In genomic region chr19:1247747-1248453, GRCh38 we compare ENCODE assay signal across 9 cellular contexts. TPM values are rescaled to one million over a fixed set of nuclear protein-coding genes. Genes with fewer than 3 reads are reported as not detected.
DNase-seq lines count a peak whose midpoint lies in the region; ATAC-seq and FAIRE-seq lines count a peak whose summit lies in the region.
"Had no signal": no experiment of that assay in that cellular context is flagged by ENCODE, and none has a peak within 500 bp of the region (broad histone marks: within the 10 kb centered on the region; RNA-seq: fewer than 3 reads in every experiment).

No MANE protein-coding gene starts in this region.

- no peaks in the 10 kb centered on the region for H3K27me3 ChIP-seq in esophagus (ENCODE audit: control insufficient read depth in 1 of 2, insufficient read depth in 2 of 2, low read length in 2 of 2)
- no peaks in the 10 kb centered on the region for H3K27me3 ChIP-seq in naive thymus-derived CD4-positive, alpha-beta T cell (ENCODE audit: control insufficient read depth in 2 of 2, insufficient read depth in 2 of 2, low read length in 2 of 2)

- H3K4me3 Mint-ChIP-seq in activated CD8-positive, alpha-beta memory T cell treated with anti-CD3 and anti-CD28 coated beads, Interleukin-2, amount 10 ng/mL, durations not matched to agents 7 days and 5 days, result peak overlapping the region; percentile 79
- H3K4me3 Mint-ChIP-seq in naive thymus-derived CD4-positive, alpha-beta T cell, result peak overlapping the region in 7 of 10 donors; percentile 3 to 73 (median 45)

- H3K4me1 ChIP-seq in esophagus (ENCODE audit: control insufficient read depth in 2 of 2, insufficient read depth in 2 of 2, low read length in 1 of 2), result peaks cover 3 to 21% of the 10 kb centered on the region in 2 donors
- H3K4me1 ChIP-seq in naive thymus-derived CD4-positive, alpha-beta T cell (ENCODE audit: control insufficient read depth in 2 of 2, insufficient read depth in 2 of 2, low read length in 2 of 2), result peaks cover 13 to 17% of the 10 kb centered on the region in 2 donors

- H3K9me3 ChIP-seq in esophagus (ENCODE audit: control insufficient read depth in 2 of 2, insufficient read depth in 1 of 2, low read depth in 1 of 2, low read length in 1 of 2), result no peaks in the 10 kb centered on the region
- no peaks in the 10 kb centered on the region for H3K9me3 ChIP-seq in naive thymus-derived CD4-positive, alpha-beta T cell (ENCODE audit: control insufficient read depth in 2 of 3, low read length in 3 of 3)

- intact Hi-C loops in naive thymus-derived CD4-positive, alpha-beta T cell (cut with micrococcal nuclease), result loop anchor here (2.0 to 10.0 kb wide), 7 partner anchors 157 to 583 kb away; partner anchors contain the start of genes DAZAP1 (in 1 of the 2), GAMT (in 1 of the 2), PCSK4 (in 1 of the 2) and PTBP1 (in 1 of the 2)

- FAIRE-seq in urothelium cell line (lab: Jason Lieb, UNC), result no peak
- FAIRE-seq: frontal cortex had no signal

- peaks cover 12% of the 10 kb centered on the region for H3K4me1 Mint-ChIP-seq in activated CD8-positive, alpha-beta memory T cell treated with anti-CD3 and anti-CD28 coated beads, Interleukin-2, amount 10 ng/mL, durations not matched to agents 7 days and 5 days
- H3K4me1 Mint-ChIP-seq in naive thymus-derived CD4-positive, alpha-beta T cell, result peaks cover 0 to 13% (median 9%) of the 10 kb centered on the region in 7 donors

- CTCF ChIA-PET in activated CD8-positive, alpha-beta memory T cell treated with anti-CD3 and anti-CD28 coated beads, Interleukin-2, amount 10 ng/mL, durations not matched to agents 7 days and 5 days (lab: Charles Lee), result interaction anchor here (10.1 kb wide), 1 partner anchor 13 kb away, joined by 723 read pairs; the partner anchor contains the start of gene CIRBP
- CTCF ChIA-PET in naive thymus-derived CD4-positive, alpha-beta T cell (lab: Charles Lee), result no interaction called here

- H3K9me3 Mint-ChIP-seq in activated CD8-positive, alpha-beta memory T cell treated with anti-CD3 and anti-CD28 coated beads, Interleukin-2, amount 10 ng/mL, durations not matched to agents 7 days and 5 days (ENCODE audit: low read depth), result no peaks in the 10 kb centered on the region
- H3K9me3 Mint-ChIP-seq in naive thymus-derived CD4-positive, alpha-beta T cell, result peaks cover 0 to 3% (median 0%) of the 10 kb centered on the region in 11 donors

- peak; percentile 10 for ATAC-seq in activated CD8-positive, alpha-beta memory T cell treated with anti-CD3 and anti-CD28 coated beads, Interleukin-2, amount 10 ng/mL, durations not matched to agents 7 days and 5 days
- ATAC-seq in naive thymus-derived CD4-positive, alpha-beta T cell, result peak; percentile 1

- H3K36me3 ChIP-seq in esophagus (ENCODE audit: control insufficient read depth in 2 of 2, insufficient read depth in 2 of 2, low read length in 1 of 2), result peaks cover 0 to 4% of the 10 kb centered on the region in 2 donors
- H3K36me3 ChIP-seq in naive thymus-derived CD4-positive, alpha-beta T cell (ENCODE audit: control insufficient read depth in 2 of 3, insufficient read depth in 3 of 3, low read length in 3 of 3), result peaks cover 0 to 11% (median 0%) of the 10 kb centered on the region in 3 experiments

- DNase-seq in NCI-H748 (lab: John Stamatoyannopoulos, UW; ENCODE audit: unreplicated experiment), result peak; percentile 57
- DNase-seq in NCI-H748 treated with DMSO at 0.1 percent for 48 hours (lab: John Stamatoyannopoulos, UW), result no peak
- peak; percentile 89 for DNase-seq in M059J (ENCODE audit: low read depth)
- DNase-seq in activated CD8-positive, alpha-beta memory T cell treated with anti-CD3 and anti-CD28 coated beads, Interleukin-2, amount 10 ng/mL, durations not matched to agents 7 days and 5 days, result peak; percentile 88
- peak; percentile 43 to 85 (median 61) for DNase-seq in naive thymus-derived CD4-positive, alpha-beta T cell
- peak; percentile 46 for DNase-seq in urothelium cell line (ENCODE audit: low spot score)
- no peak for DNase-seq in NCI-H2029 treated with DMSO at 0.1 percent for 48 hours (lab: John Stamatoyannopoulos, UW)

- H3K36me3 Mint-ChIP-seq in activated CD8-positive, alpha-beta memory T cell treated with anti-CD3 and anti-CD28 coated beads, Interleukin-2, amount 10 ng/mL, durations not matched to agents 7 days and 5 days, result peaks cover 12% of the 10 kb centered on the region
- H3K36me3 Mint-ChIP-seq in naive thymus-derived CD4-positive, alpha-beta T cell, result peaks cover 0 to 9% (median 0%) of the 10 kb centered on the region in 5 donors

- H3K27ac ChIP-seq in esophagus (ENCODE audit: low read depth in 2 of 2, low read length in 1 of 2), result peak overlapping the region; percentile 98 to 99
- peak overlapping the region; percentile 79 for H3K27ac ChIP-seq in naive thymus-derived CD4-positive, alpha-beta T cell (ENCODE audit: low read depth, low read length)

- peak overlapping the region; percentile 70 for H3K27ac Mint-ChIP-seq in activated CD8-positive, alpha-beta memory T cell treated with anti-CD3 and anti-CD28 coated beads, Interleukin-2, amount 10 ng/mL, durations not matched to agents 7 days and 5 days
- peak overlapping the region in 3 of 9 donors; percentile 17 to 65 (median 25) for H3K27ac Mint-ChIP-seq in naive thymus-derived CD4-positive, alpha-beta T cell

- H3K27me3 Mint-ChIP-seq in activated CD8-positive, alpha-beta memory T cell treated with anti-CD3 and anti-CD28 coated beads, Interleukin-2, amount 10 ng/mL, durations not matched to agents 7 days and 5 days, result no peaks in the 10 kb centered on the region
- no peaks in the 10 kb centered on the region for H3K27me3 Mint-ChIP-seq in naive thymus-derived CD4-positive, alpha-beta T cell

- H3K4me3 ChIP-seq in esophagus (ENCODE audit: low read depth in 1 of 2, low read length in 2 of 2), result peak overlapping the region; percentile 49 to 86
- H3K4me3 ChIP-seq in naive thymus-derived CD4-positive, alpha-beta T cell (ENCODE audit: low read length), result peak overlapping the region; percentile 64

- POLR2A ChIA-PET in naive thymus-derived CD4-positive, alpha-beta T cell (lab: Charles Lee), result interaction anchor here (7.7 kb wide), 1 partner anchor 15 kb away, joined by 366 read pairs; the partner anchor contains the start of gene CIRBP

- 16 to 22% methylated on average over 25 to 35 of the region's 35 CpGs for WGBS in esophagus, 2 donors

RNA-seq across cellular contexts. Expression of gene MIDN, which starts 0.5 kb away (rescaled TPM):
- total RNA-seq in M059J (2014; rRNA removed; shearing (Covaris generic)), result 4.5 and 11.0 TPM in 2 replicates
- total RNA-seq in activated CD8-positive, alpha-beta memory T cell treated with anti-CD3 and anti-CD28 coated beads, Interleukin-2, amount 10 ng/mL, durations not matched to agents 7 days and 5 days, result 10 to 100 TPM; 73.3 to 88.6 TPM
- 10 to 100 TPM; 36.4 to 38.7 TPM for polyA plus RNA-seq in esophagus
- 100 to 1,000 TPM in 2 of 5 experiments, 10 to 100 TPM in 3; 22.6 to 310 (median 78.1) TPM for total RNA-seq in naive thymus-derived CD4-positive, alpha-beta T cell
- 1 to 10 TPM; 1.4 to 3.6 TPM for polyA plus RNA-seq in naive thymus-derived CD4-positive, alpha-beta T cell

RNA-seq across cellular contexts. Expression of gene ATP5F1D, which starts 6.3 kb away (rescaled TPM):
- 45.0 and 69.8 TPM in 2 replicates for total RNA-seq in M059J (2014; rRNA removed; shearing (Covaris generic))
- total RNA-seq in activated CD8-positive, alpha-beta memory T cell treated with anti-CD3 and anti-CD28 coated beads, Interleukin-2, amount 10 ng/mL, durations not matched to agents 7 days and 5 days, result 100 to 1,000 TPM; 190 to 221 TPM
- polyA plus RNA-seq in esophagus, result 100 to 1,000 TPM; 234 to 289 TPM
- 100 to 1,000 TPM in 3 of 5 experiments, 10 to 100 TPM in 2; 90.6 to 178 (median 102) TPM for total RNA-seq in naive thymus-derived CD4-positive, alpha-beta T cell
- 100 to 1,000 TPM; 209 to 302 TPM for polyA plus RNA-seq in naive thymus-derived CD4-positive, alpha-beta T cell

RNA-seq across cellular contexts. Expression of gene CBARP, which starts 10.1 kb away (rescaled TPM):
- total RNA-seq in M059J (2014; rRNA removed; shearing (Covaris generic)), result 0.44 and 4.4 TPM in 2 replicates
- total RNA-seq in activated CD8-positive, alpha-beta memory T cell treated with anti-CD3 and anti-CD28 coated beads, Interleukin-2, amount 10 ng/mL, durations not matched to agents 7 days and 5 days, result under 1 TPM; 0.29 to 0.52 TPM
- polyA plus RNA-seq in esophagus, result 1 to 10 TPM in 1 of 2 donors, under 1 TPM in 1; 0.95 to 1.3 TPM
- total RNA-seq in naive thymus-derived CD4-positive, alpha-beta T cell, result under 1 TPM in 2 of 5 experiments, not detected in 3; 0.15 to 0.27 TPM
- polyA plus RNA-seq in naive thymus-derived CD4-positive, alpha-beta T cell, result not detected

RNA-seq across cellular contexts. Expression of gene CIRBP, which starts 21.2 kb away (rescaled TPM):
- total RNA-seq in M059J (2014; rRNA removed; shearing (Covaris generic)), result 115 and 145 TPM in 2 replicates
- 100 to 1,000 TPM; 189 to 210 TPM for total RNA-seq in activated CD8-positive, alpha-beta memory T cell treated with anti-CD3 and anti-CD28 coated beads, Interleukin-2, amount 10 ng/mL, durations not matched to agents 7 days and 5 days
- polyA plus RNA-seq in esophagus, result 100 to 1,000 TPM; 231 to 265 TPM
- 100 to 1,000 TPM; 237 to 629 (median 524) TPM for total RNA-seq in naive thymus-derived CD4-positive, alpha-beta T cell
- 100 to 1,000 TPM; 233 to 247 TPM for polyA plus RNA-seq in naive thymus-derived CD4-positive, alpha-beta T cell

RNA-seq across cellular contexts. Expression of gene FAM174C, which starts 27.4 kb away (rescaled TPM):
- total RNA-seq in M059J (2014; rRNA removed; shearing (Covaris generic)), result 108 and 128 TPM in 2 replicates
- total RNA-seq in activated CD8-positive, alpha-beta memory T cell treated with anti-CD3 and anti-CD28 coated beads, Interleukin-2, amount 10 ng/mL, durations not matched to agents 7 days and 5 days, result 10 to 100 TPM; 54.7 to 60.3 TPM
- 10 to 100 TPM; 45.8 to 46.7 TPM for polyA plus RNA-seq in esophagus
- total RNA-seq in naive thymus-derived CD4-positive, alpha-beta T cell, result 10 to 100 TPM; 31.7 to 57.3 (median 47.7) TPM
- 10 to 100 TPM; 75.0 to 78.8 TPM for polyA plus RNA-seq in naive thymus-derived CD4-positive, alpha-beta T cell

Comparison
In these comparisons a context has a peak if more than half of its experiments do, and no peak if none do; other contexts are left out.
1. DNase-seq: peak in NCI-H748 (single experiment), M059J (single experiment), activated CD8-positive, alpha-beta memory T cell treated with anti-CD3 and anti-CD28 coated beads, Interleukin-2, amount 10 ng/mL, durations not matched to agents 7 days and 5 days (single experiment), naive thymus-derived CD4-positive, alpha-beta T cell (9 of 9) and urothelium cell line (single experiment); none in NCI-H748 treated with DMSO at 0.1 percent for 48 hours (single experiment) and NCI-H2029 treated with DMSO at 0.1 percent for 48 hours (single experiment).